Comparison of ENCODE assay signal across 2 cellular contexts in the genomic region with DNA sequence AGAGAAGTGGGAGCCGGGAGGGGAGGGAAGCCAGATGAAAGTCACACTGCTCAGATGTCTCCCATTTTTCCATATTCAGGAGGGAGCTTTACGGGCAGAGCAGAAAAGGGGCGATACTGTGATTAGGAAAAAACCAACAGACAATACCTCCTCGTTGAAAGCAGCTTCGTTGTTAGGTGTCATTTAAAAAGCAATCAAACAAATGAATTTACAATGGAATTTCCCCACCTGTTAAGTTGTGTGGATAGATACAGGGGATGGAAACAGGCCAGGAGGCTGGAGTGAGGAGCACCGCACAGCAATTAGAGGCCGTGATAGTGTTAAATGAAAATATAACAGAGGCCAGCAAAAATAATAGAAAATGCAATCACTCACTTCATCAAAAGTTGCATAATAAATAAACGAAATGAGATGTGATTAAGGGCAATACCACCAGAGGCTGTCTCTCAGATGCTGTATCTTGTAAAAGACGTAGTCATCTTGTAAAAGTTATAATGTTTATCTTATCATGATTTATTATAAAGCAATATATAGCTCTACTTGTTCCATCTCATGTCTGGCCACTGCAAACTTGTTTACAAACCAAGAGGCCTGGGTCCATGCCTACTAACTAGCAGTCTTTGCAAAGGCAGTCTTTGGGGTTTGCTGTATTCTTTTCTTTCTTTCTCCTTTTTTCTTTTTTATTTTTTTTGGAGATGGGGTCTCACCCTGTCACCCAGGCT.
TF ChIP-seq lines count a peak whose summit lies in the region.

No MANE protein-coding gene starts in this region.

TF ChIP-seq in H1, 55 proteins besides CTCF, POLR2A, EP300 and RAD21:
- no peak for TF ChIP-seq HDAC6 (IDR thresholded peaks at IDR 0.05; ENCODE audit: low read depth, low read length)
- no peak for TF ChIP-seq FOSL1 (IDR thresholded peaks at IDR 0.05; ENCODE audit: insufficient read depth, low read depth, low read length)
- TF ChIP-seq JUN (IDR thresholded peaks at IDR 0.05; ENCODE audit: low read depth, low read length), result no peak
- no peak for TF ChIP-seq EGR1 (IDR thresholded peaks at IDR 0.05; ENCODE audit: borderline replicate concordance, low read depth, low read length)
- TF ChIP-seq, protein P1, sequence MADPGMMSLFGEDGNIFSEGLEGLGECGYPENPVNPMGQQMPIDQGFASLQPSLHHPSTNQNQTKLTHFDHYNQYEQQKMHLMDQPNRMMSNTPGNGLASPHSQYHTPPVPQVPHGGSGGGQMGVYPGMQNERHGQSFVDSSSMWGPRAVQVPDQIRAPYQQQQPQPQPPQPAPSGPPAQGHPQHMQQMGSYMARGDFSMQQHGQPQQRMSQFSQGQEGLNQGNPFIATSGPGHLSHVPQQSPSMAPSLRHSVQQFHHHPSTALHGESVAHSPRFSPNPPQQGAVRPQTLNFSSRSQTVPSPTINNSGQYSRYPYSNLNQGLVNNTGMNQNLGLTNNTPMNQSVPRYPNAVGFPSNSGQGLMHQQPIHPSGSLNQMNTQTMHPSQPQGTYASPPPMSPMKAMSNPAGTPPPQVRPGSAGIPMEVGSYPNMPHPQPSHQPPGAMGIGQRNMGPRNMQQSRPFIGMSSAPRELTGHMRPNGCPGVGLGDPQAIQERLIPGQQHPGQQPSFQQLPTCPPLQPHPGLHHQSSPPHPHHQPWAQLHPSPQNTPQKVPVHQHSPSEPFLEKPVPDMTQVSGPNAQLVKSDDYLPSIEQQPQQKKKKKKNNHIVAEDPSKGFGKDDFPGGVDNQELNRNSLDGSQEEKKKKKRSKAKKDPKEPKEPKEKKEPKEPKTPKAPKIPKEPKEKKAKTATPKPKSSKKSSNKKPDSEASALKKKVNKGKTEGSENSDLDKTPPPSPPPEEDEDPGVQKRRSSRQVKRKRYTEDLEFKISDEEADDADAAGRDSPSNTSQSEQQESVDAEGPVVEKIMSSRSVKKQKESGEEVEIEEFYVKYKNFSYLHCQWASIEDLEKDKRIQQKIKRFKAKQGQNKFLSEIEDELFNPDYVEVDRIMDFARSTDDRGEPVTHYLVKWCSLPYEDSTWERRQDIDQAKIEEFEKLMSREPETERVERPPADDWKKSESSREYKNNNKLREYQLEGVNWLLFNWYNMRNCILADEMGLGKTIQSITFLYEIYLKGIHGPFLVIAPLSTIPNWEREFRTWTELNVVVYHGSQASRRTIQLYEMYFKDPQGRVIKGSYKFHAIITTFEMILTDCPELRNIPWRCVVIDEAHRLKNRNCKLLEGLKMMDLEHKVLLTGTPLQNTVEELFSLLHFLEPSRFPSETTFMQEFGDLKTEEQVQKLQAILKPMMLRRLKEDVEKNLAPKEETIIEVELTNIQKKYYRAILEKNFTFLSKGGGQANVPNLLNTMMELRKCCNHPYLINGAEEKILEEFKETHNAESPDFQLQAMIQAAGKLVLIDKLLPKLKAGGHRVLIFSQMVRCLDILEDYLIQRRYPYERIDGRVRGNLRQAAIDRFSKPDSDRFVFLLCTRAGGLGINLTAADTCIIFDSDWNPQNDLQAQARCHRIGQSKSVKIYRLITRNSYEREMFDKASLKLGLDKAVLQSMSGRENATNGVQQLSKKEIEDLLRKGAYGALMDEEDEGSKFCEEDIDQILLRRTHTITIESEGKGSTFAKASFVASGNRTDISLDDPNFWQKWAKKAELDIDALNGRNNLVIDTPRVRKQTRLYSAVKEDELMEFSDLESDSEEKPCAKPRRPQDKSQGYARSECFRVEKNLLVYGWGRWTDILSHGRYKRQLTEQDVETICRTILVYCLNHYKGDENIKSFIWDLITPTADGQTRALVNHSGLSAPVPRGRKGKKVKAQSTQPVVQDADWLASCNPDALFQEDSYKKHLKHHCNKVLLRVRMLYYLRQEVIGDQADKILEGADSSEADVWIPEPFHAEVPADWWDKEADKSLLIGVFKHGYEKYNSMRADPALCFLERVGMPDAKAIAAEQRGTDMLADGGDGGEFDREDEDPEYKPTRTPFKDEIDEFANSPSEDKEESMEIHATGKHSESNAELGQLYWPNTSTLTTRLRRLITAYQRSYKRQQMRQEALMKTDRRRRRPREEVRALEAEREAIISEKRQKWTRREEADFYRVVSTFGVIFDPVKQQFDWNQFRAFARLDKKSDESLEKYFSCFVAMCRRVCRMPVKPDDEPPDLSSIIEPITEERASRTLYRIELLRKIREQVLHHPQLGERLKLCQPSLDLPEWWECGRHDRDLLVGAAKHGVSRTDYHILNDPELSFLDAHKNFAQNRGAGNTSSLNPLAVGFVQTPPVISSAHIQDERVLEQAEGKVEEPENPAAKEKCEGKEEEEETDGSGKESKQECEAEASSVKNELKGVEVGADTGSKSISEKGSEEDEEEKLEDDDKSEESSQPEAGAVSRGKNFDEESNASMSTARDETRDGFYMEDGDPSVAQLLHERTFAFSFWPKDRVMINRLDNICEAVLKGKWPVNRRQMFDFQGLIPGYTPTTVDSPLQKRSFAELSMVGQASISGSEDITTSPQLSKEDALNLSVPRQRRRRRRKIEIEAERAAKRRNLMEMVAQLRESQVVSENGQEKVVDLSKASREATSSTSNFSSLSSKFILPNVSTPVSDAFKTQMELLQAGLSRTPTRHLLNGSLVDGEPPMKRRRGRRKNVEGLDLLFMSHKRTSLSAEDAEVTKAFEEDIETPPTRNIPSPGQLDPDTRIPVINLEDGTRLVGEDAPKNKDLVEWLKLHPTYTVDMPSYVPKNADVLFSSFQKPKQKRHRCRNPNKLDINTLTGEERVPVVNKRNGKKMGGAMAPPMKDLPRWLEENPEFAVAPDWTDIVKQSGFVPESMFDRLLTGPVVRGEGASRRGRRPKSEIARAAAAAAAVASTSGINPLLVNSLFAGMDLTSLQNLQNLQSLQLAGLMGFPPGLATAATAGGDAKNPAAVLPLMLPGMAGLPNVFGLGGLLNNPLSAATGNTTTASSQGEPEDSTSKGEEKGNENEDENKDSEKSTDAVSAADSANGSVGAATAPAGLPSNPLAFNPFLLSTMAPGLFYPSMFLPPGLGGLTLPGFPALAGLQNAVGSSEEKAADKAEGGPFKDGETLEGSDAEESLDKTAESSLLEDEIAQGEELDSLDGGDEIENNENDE (IDR thresholded peaks at IDR 0.05; ENCODE audit: insufficient replicate concordance, low read length), result no peak
- TF ChIP-seq SIX5 (IDR thresholded peaks at IDR 0.05; ENCODE audit: low read depth, low read length), result no peak
- no peak for TF ChIP-seq HDAC2 (IDR thresholded peaks at IDR 0.05; ENCODE audit: borderline replicate concordance in 1 of 2, low read depth in 2 of 2, low read length in 2 of 2)
- TF ChIP-seq BRCA1 (IDR thresholded peaks at IDR 0.05; ENCODE audit: low read depth, low read length), result no peak
- TF ChIP-seq BCL11A (IDR thresholded peaks at IDR 0.05; ENCODE audit: low read depth in 2 of 2, low read length in 2 of 2), result no peak
- TF ChIP-seq CREB1 (IDR thresholded peaks at IDR 0.05), result no peak
- TF ChIP-seq TBP (IDR thresholded peaks at IDR 0.05; ENCODE audit: low read depth, low read length), result no peak
- TF ChIP-seq BACH1 (IDR thresholded peaks at IDR 0.05; ENCODE audit: low read length), result no peak
- no peak for TF ChIP-seq POU5F1 (IDR thresholded peaks at IDR 0.05; ENCODE audit: low read depth, low read length)

TF ChIP-seq in SK-N-SH, 30 proteins besides CTCF, POLR2A, EP300 and RAD21:
- TF ChIP-seq, protein P2, sequence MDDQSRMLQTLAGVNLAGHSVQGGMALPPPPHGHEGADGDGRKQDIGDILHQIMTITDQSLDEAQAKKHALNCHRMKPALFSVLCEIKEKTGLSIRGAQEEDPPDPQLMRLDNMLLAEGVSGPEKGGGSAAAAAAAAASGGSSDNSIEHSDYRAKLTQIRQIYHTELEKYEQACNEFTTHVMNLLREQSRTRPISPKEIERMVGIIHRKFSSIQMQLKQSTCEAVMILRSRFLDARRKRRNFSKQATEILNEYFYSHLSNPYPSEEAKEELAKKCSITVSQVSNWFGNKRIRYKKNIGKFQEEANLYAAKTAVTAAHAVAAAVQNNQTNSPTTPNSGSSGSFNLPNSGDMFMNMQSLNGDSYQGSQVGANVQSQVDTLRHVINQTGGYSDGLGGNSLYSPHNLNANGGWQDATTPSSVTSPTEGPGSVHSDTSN (IDR thresholded peaks at IDR 0.05), result no peak
- no peak for TF ChIP-seq FOXJ3 (CRISPR knock-in tag; IDR thresholded peaks at IDR 0.05)
- no peak for TF ChIP-seq FOSL2 (IDR thresholded peaks at IDR 0.05; ENCODE audit: borderline replicate concordance, low read depth)
- TF ChIP-seq, protein P3, sequence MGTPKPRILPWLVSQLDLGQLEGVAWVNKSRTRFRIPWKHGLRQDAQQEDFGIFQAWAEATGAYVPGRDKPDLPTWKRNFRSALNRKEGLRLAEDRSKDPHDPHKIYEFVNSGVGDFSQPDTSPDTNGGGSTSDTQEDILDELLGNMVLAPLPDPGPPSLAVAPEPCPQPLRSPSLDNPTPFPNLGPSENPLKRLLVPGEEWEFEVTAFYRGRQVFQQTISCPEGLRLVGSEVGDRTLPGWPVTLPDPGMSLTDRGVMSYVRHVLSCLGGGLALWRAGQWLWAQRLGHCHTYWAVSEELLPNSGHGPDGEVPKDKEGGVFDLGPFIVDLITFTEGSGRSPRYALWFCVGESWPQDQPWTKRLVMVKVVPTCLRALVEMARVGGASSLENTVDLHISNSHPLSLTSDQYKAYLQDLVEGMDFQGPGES (IDR thresholded peaks at IDR 0.05; ENCODE audit: low read depth, low read length), result no peak
- no peak for TF ChIP-seq MEF2A (IDR thresholded peaks at IDR 0.05; ENCODE audit: borderline replicate concordance, low read depth)
- TF ChIP-seq, protein P4, sequence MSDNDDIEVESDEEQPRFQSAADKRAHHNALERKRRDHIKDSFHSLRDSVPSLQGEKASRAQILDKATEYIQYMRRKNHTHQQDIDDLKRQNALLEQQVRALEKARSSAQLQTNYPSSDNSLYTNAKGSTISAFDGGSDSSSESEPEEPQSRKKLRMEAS (IDR thresholded peaks at IDR 0.05; ENCODE audit: low read depth), result no peak
- no peak for TF ChIP-seq RFX5 (IDR thresholded peaks at IDR 0.05; ENCODE audit: low read length)
- no peak for TF ChIP-seq GABPA (IDR thresholded peaks at IDR 0.05; ENCODE audit: low read depth)
- TF ChIP-seq JUND (IDR thresholded peaks at IDR 0.05), result no peak
- TF ChIP-seq SMC3 (IDR thresholded peaks at IDR 0.05; ENCODE audit: low read depth, low read length), result no peak
- TF ChIP-seq, protein P5, sequence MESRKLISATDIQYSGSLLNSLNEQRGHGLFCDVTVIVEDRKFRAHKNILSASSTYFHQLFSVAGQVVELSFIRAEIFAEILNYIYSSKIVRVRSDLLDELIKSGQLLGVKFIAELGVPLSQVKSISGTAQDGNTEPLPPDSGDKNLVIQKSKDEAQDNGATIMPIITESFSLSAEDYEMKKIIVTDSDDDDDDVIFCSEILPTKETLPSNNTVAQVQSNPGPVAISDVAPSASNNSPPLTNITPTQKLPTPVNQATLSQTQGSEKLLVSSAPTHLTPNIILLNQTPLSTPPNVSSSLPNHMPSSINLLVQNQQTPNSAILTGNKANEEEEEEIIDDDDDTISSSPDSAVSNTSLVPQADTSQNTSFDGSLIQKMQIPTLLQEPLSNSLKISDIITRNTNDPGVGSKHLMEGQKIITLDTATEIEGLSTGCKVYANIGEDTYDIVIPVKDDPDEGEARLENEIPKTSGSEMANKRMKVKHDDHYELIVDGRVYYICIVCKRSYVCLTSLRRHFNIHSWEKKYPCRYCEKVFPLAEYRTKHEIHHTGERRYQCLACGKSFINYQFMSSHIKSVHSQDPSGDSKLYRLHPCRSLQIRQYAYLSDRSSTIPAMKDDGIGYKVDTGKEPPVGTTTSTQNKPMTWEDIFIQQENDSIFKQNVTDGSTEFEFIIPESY (IDR thresholded peaks at IDR 0.05; ENCODE audit: borderline replicate concordance, low read depth), result no peak
- no peak for TF ChIP-seq NFIC (IDR thresholded peaks at IDR 0.05; ENCODE audit: borderline replicate concordance)
